Comparison of ENCODE assay signal across 18 cellular contexts in the genomic region with DNA sequence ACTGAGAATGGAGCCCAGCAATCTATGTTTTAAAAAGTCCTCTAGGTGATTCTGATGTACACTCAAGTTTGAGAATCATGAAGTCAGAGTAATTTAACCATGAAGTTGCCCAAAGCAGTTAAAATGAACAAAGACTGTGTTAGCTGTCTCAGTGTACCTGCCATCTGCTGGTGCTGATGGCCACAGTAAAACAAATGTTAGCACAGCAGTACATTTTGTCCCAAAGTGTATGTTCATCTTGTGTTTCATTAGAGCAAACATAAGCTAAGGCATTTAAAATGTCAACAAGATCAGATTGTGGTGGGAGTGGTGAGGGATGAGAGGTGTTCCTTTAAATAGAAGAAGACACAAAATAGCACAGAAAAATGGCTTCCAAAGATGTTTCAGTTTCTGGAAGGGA. TPM values are rescaled to one million over a fixed set of nuclear protein-coding genes. Genes with fewer than 3 reads are reported as not detected.
A peak's percentile ranks its signal among the peaks of the same experiment; 100 is the strongest.
DNase-seq lines count a peak whose midpoint lies in the region; ATAC-seq, FAIRE-seq and TF ChIP-seq lines count a peak whose summit lies in the region.
"Had no signal": no experiment of that assay in that cellular context is flagged by ENCODE, and none has a peak within 500 bp of the region (broad histone marks: within the 10 kb centered on the region; RNA-seq: fewer than 3 reads in every experiment).

No MANE protein-coding gene starts in this region.

- no peak for TF ChIP-seq POLR2A in GM12892 (IDR thresholded peaks at IDR 0.05; ENCODE audit: low read depth, low read length)

- no peak overlapping the region for H3K27ac ChIP-seq in astrocyte (ENCODE audit: low read depth, low read length)
- H3K27ac ChIP-seq: thoracic aorta had no signal

- H3K27ac Mint-ChIP-seq in astrocyte (ENCODE audit: unreplicated experiment) = no peak overlapping the region
- peak overlapping the region in 2 of 3 experiments; percentile 12 to 56 for H3K27ac Mint-ChIP-seq in nephron
- H3K27ac Mint-ChIP-seq: activated CD4-positive, alpha-beta T cell treated with anti-CD3 and anti-CD28 coated beads, Interleukin-2, amount 10 ng/mL, durations not matched to agents 24 days and 14 days had no signal

- H3K9ac ChIP-seq in astrocyte (ENCODE audit: low read length) = no peak overlapping the region

- no peaks in the 10 kb centered on the region for H3K4me1 ChIP-seq in astrocyte (ENCODE audit: insufficient read depth, low read length)

- H3K9me3 ChIP-seq in astrocyte (ENCODE audit: insufficient read depth, low read depth, low read length) = no peaks in the 10 kb centered on the region
- H3K9me3 ChIP-seq: thoracic aorta had no signal

- no peaks in the 10 kb centered on the region for H3K79me2 ChIP-seq in astrocyte (ENCODE audit: insufficient read depth, low read length)

- H3K36me3 Mint-ChIP-seq in astrocyte (ENCODE audit: low read depth, unreplicated experiment) (no peaks in the 10 kb centered on the region), nephron (ENCODE audit: low read depth) (no peaks in the 10 kb centered on the region)

- no peaks in the 10 kb centered on the region for H3K9me3 Mint-ChIP-seq in astrocyte (ENCODE audit: unreplicated experiment)
- H3K9me3 Mint-ChIP-seq in nephron = no peaks in the 10 kb centered on the region
- H3K9me3 Mint-ChIP-seq: activated CD4-positive, alpha-beta T cell treated with anti-CD3 and anti-CD28 coated beads, Interleukin-2, amount 10 ng/mL, durations not matched to agents 24 days and 14 days had no signal

- no peaks in the 10 kb centered on the region for H3K27me3 ChIP-seq in astrocyte (ENCODE audit: insufficient read depth, low read length)

- peak overlapping the region; percentile 72 for H2AFZ ChIP-seq in astrocyte (ENCODE audit: low read depth, low read length)

- H3K27me3 Mint-ChIP-seq in astrocyte (ENCODE audit: low read depth, unreplicated experiment) (peaks cover 4% of the 10 kb centered on the region), nephron (ENCODE audit: low read depth) (peaks cover 4% of the 10 kb centered on the region)

- no peak overlapping the region for H3K4me3 Mint-ChIP-seq in astrocyte (ENCODE audit: unreplicated experiment)
- no peak overlapping the region for H3K4me3 Mint-ChIP-seq in nephron
- H3K4me3 Mint-ChIP-seq: activated CD4-positive, alpha-beta T cell treated with anti-CD3 and anti-CD28 coated beads, Interleukin-2, amount 10 ng/mL, durations not matched to agents 24 days and 14 days had no signal

- no peaks in the 10 kb centered on the region for H4K20me1 ChIP-seq in astrocyte (ENCODE audit: insufficient read depth, low read length)

- H3K4me3 ChIP-seq in astrocyte (ENCODE audit: insufficient read depth, low read depth, low read length) = no peak overlapping the region
- H3K4me3 ChIP-seq: thoracic aorta had no signal

- DNase-seq in COLO668 (lab: John Stamatoyannopoulos, UW; ENCODE audit: unreplicated experiment) (peak; percentile 58), GM12892 (ENCODE audit: insufficient read length) (no peak), astrocyte (ENCODE audit: low read depth) (no peak)
- no peak for DNase-seq in effector CD4-positive, alpha-beta T cell
- DNase-seq in NK-92 treated with Interleukin-12 subunit alpha and Interleukin-12 subunit beta, amount 100 ng/mL, for 24 hours (lab: John Stamatoyannopoulos, UW) = no peak
- DNase-seq in stimulated activated naive CD8-positive, alpha-beta T cell treated with anti-CD3 and anti-CD28 coated beads, Interleukin-15, Interleukin-2, amounts not matched to agents 100 U/mL and 50 U/mL, for 24 hours = no peak
- DNase-seq: activated CD4-positive, alpha-beta T cell treated with anti-CD3 and anti-CD28 coated beads, Interleukin-2, amount 10 ng/mL, durations not matched to agents 24 days and 14 days; activated naive CD4-positive, alpha-beta T cell treated with Interleukin-2 at 50 U/mL for 16 hours; erythroblast; NCI-H2227 treated with DMSO at 0.1 percent for 48 hours; stimulated activated CD4-positive, alpha-beta T cell treated with anti-CD3 and anti-CD28 coated beads, Interleukin-4, amount 100 ng/mL, for 4 hours; T1000 had no signal

- FAIRE-seq in GM12892 (lab: Jason Lieb, UNC) (peak; percentile 36), astrocyte (lab: Jason Lieb, UNC) (no peak)

- H3K4me2 ChIP-seq in astrocyte (ENCODE audit: low read length) = peak overlapping the region; percentile 17

- no peaks in the 10 kb centered on the region for H3K36me3 ChIP-seq in astrocyte (ENCODE audit: insufficient read depth, low read length)
- H3K36me3 ChIP-seq: thoracic aorta had no signal

- TF ChIP-seq CTCF in astrocyte (IDR thresholded peaks at IDR 0.05; ENCODE audit: insufficient read depth, low read depth, low read length) (no peak), nephron (IDR thresholded peaks at IDR 0.05; ENCODE audit: unreplicated experiment in 3 of 3) (no peak)

- H3K4me1 Mint-ChIP-seq in astrocyte (ENCODE audit: low read depth, unreplicated experiment) = no peaks in the 10 kb centered on the region
- peaks cover 20% of the 10 kb centered on the region for H3K4me1 Mint-ChIP-seq in nephron
- H3K4me1 Mint-ChIP-seq: activated CD4-positive, alpha-beta T cell treated with anti-CD3 and anti-CD28 coated beads, Interleukin-2, amount 10 ng/mL, durations not matched to agents 24 days and 14 days had no signal

- no peak for ATAC-seq in stimulated activated naive CD8-positive, alpha-beta T cell treated with anti-CD3 and anti-CD28 coated beads, Interleukin-15, Interleukin-2, amounts not matched to agents 100 U/mL and 50 U/mL, for 24 hours

RNA-seq across cellular contexts. Expression of a gene that starts 31.1 kb away (rescaled TPM):
- not detected for polyA plus RNA-seq in GM12892 (2012; ENCODE audit: missing spikeins)
- 0.14 and 0.26 TPM in 2 replicates for total RNA-seq in astrocyte
- total RNA-seq: activated CD4-positive, alpha-beta T cell treated with anti-CD3 and anti-CD28 coated beads, Interleukin-2, amount 10 ng/mL, durations not matched to agents 24 days and 14 days; dermis blood vessel endothelial cell; OCI-LY7; SK-MEL-5; thoracic aorta had no signal
- polyA plus RNA-seq: BJ had no signal
